In genomic region chr11:130002846-130003716, GRCh38 we compare ENCODE assay signal across 1 cellular context.
A peak's percentile ranks its signal among the peaks of the same experiment; 100 is the strongest.
TF ChIP-seq lines count a peak whose summit lies in the region.

No MANE protein-coding gene starts in this region.

TF ChIP-seq in K562, 482 proteins besides CTCF, POLR2A, EP300 and RAD21 (continued from another document and continues in another):
- TF ChIP-seq ZBTB40 (IDR thresholded peaks at IDR 0.05) (0 out of 2 replicates have a peak, but pooled peaks have one; percentile 8), ZBTB40 (CRISPR knock-in tag; IDR thresholded peaks at IDR 0.05) (no peak), MAFK (IDR thresholded peaks at IDR 0.05; ENCODE audit: low read length) (peak; percentile 42; the same call in 1 of the 2 replicates), SUPT5H (IDR thresholded peaks at IDR 0.05) (peak; percentile 62), MCM5 (IDR thresholded peaks at IDR 0.05; ENCODE audit: low read depth) (no peak), TBL1XR1 (IDR thresholded peaks at IDR 0.05; ENCODE audit: low read length in 2 of 2) (peak in 1 of 2 experiments; percentile 15; a peak in 1 of 4 replicates), ZNF280A (IDR thresholded peaks at IDR 0.05; ENCODE audit: low read depth, partially characterized antibody) (no peak), ZNF589 (CRISPR knock-in tag; IDR thresholded peaks at IDR 0.05; ENCODE audit: low read depth) (peak; percentile 85), MYC (IDR thresholded peaks at IDR 0.05; ENCODE audit: low read depth, low read length) (peak; percentile 94), MYC (CRISPR knock-in tag; IDR thresholded peaks at IDR 0.05; ENCODE audit: borderline replicate concordance, low read depth) (no peak), CSDE1 (IDR thresholded peaks at IDR 0.05) (no peak), FOXK2 (conservative IDR thresholded peaks at IDR 0.05 in 1 of 2, IDR thresholded peaks at IDR 0.05 in 1 of 2; ENCODE audit: low read depth in 2 of 2) (no peak; a peak in 1 of 4 replicates), NKRF (IDR thresholded peaks at IDR 0.05; ENCODE audit: borderline replicate concordance) (no peak), PCBP2 (IDR thresholded peaks at IDR 0.05; ENCODE audit: low read depth, low read length, poor library complexity, severe bottlenecking) (no peak), SMARCC2 (IDR thresholded peaks at IDR 0.05; ENCODE audit: low read depth) (peak; percentile 56), SRSF9 (IDR thresholded peaks at IDR 0.05; ENCODE audit: borderline replicate concordance, low read depth, low read length) (no peak), MCM3 (IDR thresholded peaks at IDR 0.05) (no peak), ZNF133 (CRISPR knock-in tag; IDR thresholded peaks at IDR 0.05) (no peak), GATA2 (CRISPR knock-in tag; IDR thresholded peaks at IDR 0.05) (no peak), ZBTB26 (CRISPR knock-in tag; IDR thresholded peaks at IDR 0.05) (no peak), MCM7 (IDR thresholded peaks at IDR 0.05) (no peak), ZC3H11A (IDR thresholded peaks at IDR 0.05; ENCODE audit: low read depth, low read length) (no peak), RBM14 (IDR thresholded peaks at IDR 0.05; ENCODE audit: borderline replicate concordance, insufficient read depth, low read depth, low read length) (0 out of 2 replicates have a peak, but pooled peaks have one; percentile 58), ZNF174 (CRISPR knock-in tag; IDR thresholded peaks at IDR 0.05) (no peak), NFXL1 (CRISPR knock-in tag; IDR thresholded peaks at IDR 0.05) (no peak), ZNF217 (CRISPR knock-in tag; IDR thresholded peaks at IDR 0.05) (no peak), E2F1 (CRISPR knock-in tag; IDR thresholded peaks at IDR 0.05) (no peak)
- TF ChIP-seq, protein P1, sequence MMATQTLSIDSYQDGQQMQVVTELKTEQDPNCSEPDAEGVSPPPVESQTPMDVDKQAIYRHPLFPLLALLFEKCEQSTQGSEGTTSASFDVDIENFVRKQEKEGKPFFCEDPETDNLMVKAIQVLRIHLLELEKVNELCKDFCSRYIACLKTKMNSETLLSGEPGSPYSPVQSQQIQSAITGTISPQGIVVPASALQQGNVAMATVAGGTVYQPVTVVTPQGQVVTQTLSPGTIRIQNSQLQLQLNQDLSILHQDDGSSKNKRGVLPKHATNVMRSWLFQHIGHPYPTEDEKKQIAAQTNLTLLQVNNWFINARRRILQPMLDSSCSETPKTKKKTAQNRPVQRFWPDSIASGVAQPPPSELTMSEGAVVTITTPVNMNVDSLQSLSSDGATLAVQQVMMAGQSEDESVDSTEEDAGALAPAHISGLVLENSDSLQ (IDR thresholded peaks at IDR 0.05): peak; percentile 95
- TF ChIP-seq, protein P2, sequence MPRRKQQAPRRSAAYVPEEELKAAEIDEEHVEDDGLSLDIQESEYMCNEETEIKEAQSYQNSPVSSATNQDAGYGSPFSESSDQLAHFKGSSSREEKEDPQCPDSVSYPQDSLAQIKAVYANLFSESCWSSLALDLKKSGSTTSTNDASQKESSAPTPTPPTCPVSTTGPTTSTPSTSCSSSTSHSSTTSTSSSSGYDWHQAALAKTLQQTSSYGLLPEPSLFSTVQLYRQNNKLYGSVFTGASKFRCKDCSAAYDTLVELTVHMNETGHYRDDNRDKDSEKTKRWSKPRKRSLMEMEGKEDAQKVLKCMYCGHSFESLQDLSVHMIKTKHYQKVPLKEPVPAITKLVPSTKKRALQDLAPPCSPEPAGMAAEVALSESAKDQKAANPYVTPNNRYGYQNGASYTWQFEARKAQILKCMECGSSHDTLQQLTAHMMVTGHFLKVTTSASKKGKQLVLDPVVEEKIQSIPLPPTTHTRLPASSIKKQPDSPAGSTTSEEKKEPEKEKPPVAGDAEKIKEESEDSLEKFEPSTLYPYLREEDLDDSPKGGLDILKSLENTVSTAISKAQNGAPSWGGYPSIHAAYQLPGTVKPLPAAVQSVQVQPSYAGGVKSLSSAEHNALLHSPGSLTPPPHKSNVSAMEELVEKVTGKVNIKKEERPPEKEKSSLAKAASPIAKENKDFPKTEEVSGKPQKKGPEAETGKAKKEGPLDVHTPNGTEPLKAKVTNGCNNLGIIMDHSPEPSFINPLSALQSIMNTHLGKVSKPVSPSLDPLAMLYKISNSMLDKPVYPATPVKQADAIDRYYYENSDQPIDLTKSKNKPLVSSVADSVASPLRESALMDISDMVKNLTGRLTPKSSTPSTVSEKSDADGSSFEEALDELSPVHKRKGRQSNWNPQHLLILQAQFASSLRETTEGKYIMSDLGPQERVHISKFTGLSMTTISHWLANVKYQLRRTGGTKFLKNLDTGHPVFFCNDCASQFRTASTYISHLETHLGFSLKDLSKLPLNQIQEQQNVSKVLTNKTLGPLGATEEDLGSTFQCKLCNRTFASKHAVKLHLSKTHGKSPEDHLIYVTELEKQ (CRISPR knock-in tag; IDR thresholded peaks at IDR 0.05): no peak
- TF ChIP-seq, protein P3, sequence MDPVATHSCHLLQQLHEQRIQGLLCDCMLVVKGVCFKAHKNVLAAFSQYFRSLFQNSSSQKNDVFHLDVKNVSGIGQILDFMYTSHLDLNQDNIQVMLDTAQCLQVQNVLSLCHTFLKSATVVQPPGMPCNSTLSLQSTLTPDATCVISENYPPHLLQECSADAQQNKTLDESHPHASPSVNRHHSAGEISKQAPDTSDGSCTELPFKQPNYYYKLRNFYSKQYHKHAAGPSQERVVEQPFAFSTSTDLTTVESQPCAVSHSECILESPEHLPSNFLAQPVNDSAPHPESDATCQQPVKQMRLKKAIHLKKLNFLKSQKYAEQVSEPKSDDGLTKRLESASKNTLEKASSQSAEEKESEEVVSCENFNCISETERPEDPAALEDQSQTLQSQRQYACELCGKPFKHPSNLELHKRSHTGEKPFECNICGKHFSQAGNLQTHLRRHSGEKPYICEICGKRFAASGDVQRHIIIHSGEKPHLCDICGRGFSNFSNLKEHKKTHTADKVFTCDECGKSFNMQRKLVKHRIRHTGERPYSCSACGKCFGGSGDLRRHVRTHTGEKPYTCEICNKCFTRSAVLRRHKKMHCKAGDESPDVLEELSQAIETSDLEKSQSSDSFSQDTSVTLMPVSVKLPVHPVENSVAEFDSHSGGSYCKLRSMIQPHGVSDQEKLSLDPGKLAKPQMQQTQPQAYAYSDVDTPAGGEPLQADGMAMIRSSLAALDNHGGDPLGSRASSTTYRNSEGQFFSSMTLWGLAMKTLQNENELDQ (CRISPR knock-in tag; IDR thresholded peaks at IDR 0.05; ENCODE audit: borderline replicate concordance): no peak
